Comparison of ENCODE assay signal across 8 cellular contexts in genomic region chr14:99479903-99480855, GRCh38. TPM values are rescaled to one million over a fixed set of nuclear protein-coding genes. Genes with fewer than 3 reads are reported as not detected.
DNase-seq lines count a peak whose midpoint lies in the region; ATAC-seq lines count a peak whose summit lies in the region.

No MANE protein-coding gene starts in this region.

- ATAC-seq in HG02610 (IDR thresholded peaks at IDR 0.05; ENCODE audit: unreplicated experiment) = peak; percentile 9

- H3K9me3 ChIP-seq in mononuclear cell (ENCODE audit: low read depth, low read length) = no peaks in the 10 kb centered on the region

- DNase-seq in NCI-H146 (lab: John Stamatoyannopoulos, UW) (peak; percentile 30), NCI-H146 treated with DMSO at 0.1 percent for 48 hours (lab: John Stamatoyannopoulos, UW; ENCODE audit: unreplicated experiment) (no peak), NCI-H226 (peak; percentile 50), activated T-cell treated with anti-CD3 and anti-CD28 coated beads for 48 hours (ENCODE audit: low read depth) (peak; percentile 22), epithelial cell of prostate (ENCODE audit: low read depth, low spot score) (no peak)
- DNase-seq in stimulated activated CD8-positive, alpha-beta memory T cell treated with anti-CD3 and anti-CD28 coated beads, Interleukin-7, amount 100 ng/mL, for 48 hours (ENCODE audit: extremely low read depth in 1 of 2, low read depth in 1 of 2) = peak; percentile 19 to 23

- peak overlapping the region; percentile 95 for H3K27ac ChIP-seq in epithelial cell of prostate

- H3K27me3 ChIP-seq in mononuclear cell (ENCODE audit: insufficient read depth, low read length) = no peaks in the 10 kb centered on the region

- peak overlapping the region; percentile 97 for H3K4me3 ChIP-seq in mononuclear cell (ENCODE audit: low read length)

- peaks cover 46% of the 10 kb centered on the region for H3K4me1 ChIP-seq in mononuclear cell (ENCODE audit: insufficient read depth, low read length)

RNA-seq across cellular contexts. Expression of gene SETD3, which starts 0.5 kb away (rescaled TPM):
- 152 TPM for total RNA-seq in mononuclear cell

RNA-seq across cellular contexts. Expression of gene CCNK, which starts 1.0 kb away (rescaled TPM):
- 131 TPM for total RNA-seq in mononuclear cell

Comparison
In these comparisons a context has a peak if more than half of its experiments do, and no peak if none do; other contexts are left out.
1. DNase-seq: peak in NCI-H146 (single experiment), NCI-H226 (single experiment), activated T-cell treated with anti-CD3 and anti-CD28 coated beads for 48 hours (single experiment) and stimulated activated CD8-positive, alpha-beta memory T cell treated with anti-CD3 and anti-CD28 coated beads, Interleukin-7, amount 100 ng/mL, for 48 hours (2 of 2); none in NCI-H146 treated with DMSO at 0.1 percent for 48 hours (single experiment) and epithelial cell of prostate (single experiment).